ENCODE assay signal across 18 cellular contexts in the genomic region with DNA sequence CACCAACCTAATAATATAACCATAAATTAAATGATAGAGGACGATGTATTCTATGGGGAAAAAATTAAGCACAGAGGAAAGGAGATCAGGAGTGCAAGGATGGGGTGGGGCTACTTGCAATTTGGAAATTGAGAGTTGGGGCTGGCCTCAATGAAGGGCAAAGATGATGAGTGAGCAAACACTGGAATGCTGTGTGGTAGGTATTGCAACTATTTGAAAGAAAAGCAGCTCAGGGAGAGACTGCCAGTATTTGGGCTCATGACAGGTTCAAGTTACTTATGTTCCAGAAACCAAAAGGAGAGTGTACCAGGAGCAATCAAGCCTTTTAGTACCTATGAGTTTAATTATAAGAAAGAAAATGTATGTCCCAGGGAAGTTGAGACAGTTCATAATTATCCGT. TPM values are rescaled to one million over a fixed set of nuclear protein-coding genes. Genes with fewer than 3 reads are reported as not detected.
"Had no signal": no experiment of that assay in that cellular context is flagged by ENCODE, and none has a peak within 500 bp of the region (broad histone marks: within the 10 kb centered on the region; RNA-seq: fewer than 3 reads in every experiment).

No MANE protein-coding gene starts in this region.

- H3K4me1 ChIP-seq: lower lobe of right lung, psoas muscle, suprapubic skin, upper lobe of left lung had no signal

- H3K27ac ChIP-seq: lower lobe of right lung, psoas muscle, right lobe of liver, suprapubic skin, upper lobe of left lung had no signal

- ATAC-seq: activated naive CD4-positive, alpha-beta T cell treated with anti-CD3 and anti-CD28 coated beads, Interleukin-2, amount 50 U/mL, for 72 hours; activated T-cell treated with anti-CD3 and anti-CD28 coated beads, Interleukin-2, amount 50 U/mL, for 72 hours; effector memory CD8-positive, alpha-beta T cell; lower lobe of right lung; psoas muscle had no signal

- H3K4me3 ChIP-seq: lower lobe of right lung, psoas muscle, right lobe of liver, suprapubic skin, upper lobe of left lung had no signal

- H3K27me3 ChIP-seq: right lobe of liver, suprapubic skin, upper lobe of left lung had no signal

- H3K9me3 ChIP-seq: lower lobe of right lung, psoas muscle, right lobe of liver, suprapubic skin, upper lobe of left lung had no signal

- H3K36me3 ChIP-seq: lower lobe of right lung, right lobe of liver, suprapubic skin, upper lobe of left lung had no signal

- DNase-seq: activated B cell treated with CpG ODN at 0.5 μM for 24 hours; activated CD4-positive, alpha-beta T cell treated with anti-CD3 and anti-CD28 coated beads, Interleukin-2, amount 10 ng/mL, durations not matched to agents 7 days and 5 days; activated CD8-positive, alpha-beta memory T cell treated with anti-CD3 and anti-CD28 coated beads, Interleukin-2, amount 50 U/mL, for 48 hours; activated gamma-delta T cell; activated T-cell treated with anti-CD3 and anti-CD28 coated beads, Interleukin-2, amount 50 U/mL, for 72 hours; amniotic stem cell; dermis blood vessel endothelial cell; effector memory CD8-positive, alpha-beta T cell; glutamatergic neuron; immature natural killer cell; lower lobe of right lung; midbrain; right lobe of liver; upper lobe of left lung had no signal

RNA-seq across cellular contexts. Expression of a gene that starts 47.4 kb away (rescaled TPM):
- polyA plus RNA-seq: immature natural killer cell, neural cell, psoas muscle had no signal
